ENCODE assay signal across 20 cellular contexts in the genomic region with DNA sequence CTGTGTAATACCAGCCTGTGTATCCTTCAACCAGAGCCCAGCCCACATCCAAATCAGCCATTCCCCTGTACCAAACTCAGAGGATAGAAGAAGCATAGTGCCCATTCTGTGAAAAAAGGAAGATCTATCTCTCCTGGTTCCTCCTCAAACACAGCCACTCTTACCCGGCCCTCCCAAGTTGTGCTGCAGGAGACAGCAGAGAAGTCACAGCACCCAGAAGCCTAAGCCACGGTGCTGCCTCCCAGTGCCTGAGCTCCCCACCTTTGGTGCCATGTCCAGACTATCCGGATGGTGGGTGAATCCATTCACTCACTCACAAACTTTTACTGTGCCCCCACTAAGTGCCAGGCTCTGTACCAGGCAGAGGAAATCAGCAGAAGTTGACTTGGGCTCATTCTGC.
"Had no signal": no experiment of that assay in that cellular context is flagged by ENCODE, and none has a peak within 500 bp of the region (broad histone marks: within the 10 kb centered on the region; RNA-seq: fewer than 3 reads in every experiment).

No MANE protein-coding gene starts in this region.

- H3K4me3 ChIP-seq: esophagus squamous epithelium, gastroesophageal sphincter, tibial artery had no signal

- H3K27me3 ChIP-seq: gastroesophageal sphincter, neutrophil, tibial artery had no signal

- H3K36me3 ChIP-seq: esophagus squamous epithelium, gastroesophageal sphincter, neutrophil, tibial artery had no signal

- H3K27ac ChIP-seq: epithelial cell of prostate, esophagus squamous epithelium, gastroesophageal sphincter, neutrophil, tibial artery had no signal

- ATAC-seq: effector memory CD8-positive, alpha-beta T cell; gastroesophageal sphincter; left cardiac atrium; left ventricle myocardium superior; naive thymus-derived CD4-positive, alpha-beta T cell; right cardiac atrium had no signal

- H3K9me3 ChIP-seq: esophagus squamous epithelium, gastroesophageal sphincter, neutrophil, tibial artery had no signal

- DNase-seq: central memory CD4-positive, alpha-beta T cell; effector memory CD8-positive, alpha-beta T cell; esophagus squamous epithelium; foreskin fibroblast; glutamatergic neuron; immature natural killer cell; kidney; left cardiac atrium; left ventricle myocardium superior; mesendoderm; nephron progenitor cell; right cardiac atrium; small intestine; stimulated activated CD4-positive, alpha-beta T cell treated with anti-CD3 and anti-CD28 coated beads, Interleukin-2, amount 100 ng/mL, for 48 hours; stimulated activated naive CD4-positive, alpha-beta T cell treated with Interleukin-2 at 50 U/mL for 16 hours had no signal
